9 cellular contexts compared by ENCODE assay signal in the genomic region with DNA sequence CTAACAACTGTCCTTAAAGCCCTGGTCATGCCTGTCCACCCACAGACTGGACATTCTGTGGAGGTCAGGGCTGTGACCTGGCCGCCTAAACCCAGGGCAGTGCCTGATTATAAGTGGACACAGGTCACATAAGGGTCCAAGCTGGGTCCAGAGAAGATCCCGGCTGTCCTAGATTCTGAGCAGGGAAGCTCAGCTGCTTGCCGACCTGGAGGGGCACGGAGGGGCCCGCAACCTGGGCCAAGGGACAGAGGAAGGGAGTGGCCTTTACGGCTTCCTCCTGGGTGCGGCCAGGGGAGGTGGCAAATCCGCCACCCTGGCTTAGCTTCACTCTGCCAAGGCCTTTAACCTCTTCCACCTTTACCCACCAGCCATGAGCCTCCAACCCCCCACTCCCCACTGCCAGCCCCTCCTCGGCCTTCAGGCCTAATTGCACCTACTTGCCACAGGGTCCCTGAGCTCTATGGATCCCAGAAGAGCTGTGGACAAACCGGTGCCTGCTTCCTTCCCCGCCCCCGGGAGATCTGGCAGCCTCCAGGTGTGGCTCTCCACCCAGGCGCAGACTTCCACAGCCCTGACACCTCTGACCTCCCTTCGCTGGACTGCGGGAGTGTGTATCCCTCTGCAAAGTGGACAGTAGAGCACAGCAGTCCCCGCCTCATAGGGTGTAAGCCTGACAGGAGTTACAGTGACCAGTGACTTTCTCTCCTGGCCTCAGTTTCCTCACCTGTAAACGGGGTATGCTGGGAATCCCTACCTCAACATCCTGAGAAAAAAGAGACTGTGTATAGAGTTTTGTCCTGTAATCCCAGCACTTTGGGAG. TPM values are rescaled to one million over a fixed set of nuclear protein-coding genes. Genes with fewer than 3 reads are reported as not detected.
DNase-seq lines count a peak whose midpoint lies in the region; ATAC-seq, FAIRE-seq and TF ChIP-seq lines count a peak whose summit lies in the region.
"Had no signal": no experiment of that assay in that cellular context is flagged by ENCODE, and none has a peak within 500 bp of the region (broad histone marks: within the 10 kb centered on the region; RNA-seq: fewer than 3 reads in every experiment).

No MANE protein-coding gene starts in this region.

- TF ChIP-seq EP300 in K562 (IDR thresholded peaks at IDR 0.05; ENCODE audit: low read length) = no peak

- DNase-seq in K562 (ENCODE audit: extremely low read depth in 1 of 4, low spot score in 3 of 4) = peak in 3 of 4 experiments; percentile 43 to 51 (median 45)
- peak in 1 of 9 donors; percentile 21 for DNase-seq in naive thymus-derived CD4-positive, alpha-beta T cell
- no peak for DNase-seq in erythroblast (lab: John Stamatoyannopoulos, UW)

- peaks cover 75% of the 10 kb centered on the region for H3K36me3 ChIP-seq in BLaER1
- H3K36me3 ChIP-seq in KOPT-K1 (ENCODE audit: insufficient read depth, low read length) = peaks cover 70% of the 10 kb centered on the region
- H3K36me3 ChIP-seq in K562 (ENCODE audit: control insufficient read depth, insufficient read depth, low read length) = peaks cover 51% of the 10 kb centered on the region; the same call in 2 of the 3 replicates
- peaks cover 0 to 45% (median 0%) of the 10 kb centered on the region in 3 experiments for H3K36me3 ChIP-seq in naive thymus-derived CD4-positive, alpha-beta T cell (ENCODE audit: control insufficient read depth in 2 of 3, insufficient read depth in 3 of 3, low read length in 3 of 3)

- WGBS in K562 (ENCODE audit: insufficient coverage, low coverage, missing lambda C conversion rate) = 55% methylated on average over 13 of the region's 17 CpGs

- H3K27me3 ChIP-seq in BLaER1 (no peaks in the 10 kb centered on the region), K562 (ENCODE audit: control insufficient read depth in 2 of 2, insufficient read depth in 2 of 2, low read length in 2 of 2) (no peaks in the 10 kb centered on the region)
- H3K27me3 ChIP-seq in naive thymus-derived CD4-positive, alpha-beta T cell (ENCODE audit: control insufficient read depth in 2 of 2, insufficient read depth in 2 of 2, low read length in 2 of 2) = no peaks in the 10 kb centered on the region

- peak overlapping the region; percentile 79 to 98 (median 91) for H3K27ac Mint-ChIP-seq in naive thymus-derived CD4-positive, alpha-beta T cell

- H3K4me3 Mint-ChIP-seq in naive thymus-derived CD4-positive, alpha-beta T cell = peak overlapping the region; percentile 90 to 97 (median 92)

- TF ChIP-seq RAD21 in K562 (CRISPR knock-in tag; conservative IDR thresholded peaks at IDR 0.05 in 1 of 2, IDR thresholded peaks at IDR 0.05 in 1 of 2) = no peak

- H3K4me3 ChIP-seq in BLaER1 = peak overlapping the region; percentile 82
- peak overlapping the region; percentile 51; the same call in 1 of the 2 replicates for H3K4me3 ChIP-seq in K562
- no peak overlapping the region for H3K4me3 ChIP-seq in naive thymus-derived CD4-positive, alpha-beta T cell (ENCODE audit: low read length)

- in situ Hi-C loops in K562 (cut with MboI) = loop anchor here (5.0 kb wide), 1 partner anchor 39 kb away; no protein-coding TSS in a partner anchor

- ATAC-seq in K562 = no peak
- ATAC-seq in naive thymus-derived CD4-positive, alpha-beta T cell = no peak
- ATAC-seq in esophagus mucosa = no peak
- no peak for ATAC-seq in HG03280 (IDR thresholded peaks at IDR 0.05; ENCODE audit: unreplicated experiment)
- ATAC-seq in GM21717 (IDR thresholded peaks at IDR 0.05; ENCODE audit: unreplicated experiment) = no peak

- H3K27me3 Mint-ChIP-seq in naive thymus-derived CD4-positive, alpha-beta T cell = no peaks in the 10 kb centered on the region

- H3K27ac ChIP-seq in BLaER1 (peak overlapping the region; percentile 96), KOPT-K1 (ENCODE audit: low read depth, low read length, poor library complexity, severe bottlenecking) (peak overlapping the region; percentile 86), K562 (ENCODE audit: extremely low read depth, low read depth, low read length) (peak overlapping the region; percentile 20; the same call in 1 of the 3 replicates)
- H3K27ac ChIP-seq in naive thymus-derived CD4-positive, alpha-beta T cell (ENCODE audit: low read depth, low read length) = peak overlapping the region; percentile 89

- TF ChIP-seq CTCF in K562 (IDR thresholded peaks at IDR 0.05 in 2 of 3, conservative IDR thresholded peaks at IDR 0.05 in 1 of 3; ENCODE audit: insufficient read depth in 2 of 3, low read depth in 1 of 3, low read length in 3 of 3) = no peak

- peaks cover 0 to 14% (median 0%) of the 10 kb centered on the region in 5 donors for H3K36me3 Mint-ChIP-seq in naive thymus-derived CD4-positive, alpha-beta T cell

- CTCF ChIA-PET in K562 (lab: Yijun Ruan, JAX; ENCODE audit: low intra/inter-chr PET ratio) = no interaction called here
- CTCF ChIA-PET in naive thymus-derived CD4-positive, alpha-beta T cell (lab: Charles Lee) = no interaction called here

- H4K20me1 ChIP-seq in BLaER1 (peaks cover 52% of the 10 kb centered on the region), K562 (replicated peaks; ENCODE audit: control insufficient read depth, insufficient read depth, low read length) (no peaks in the 10 kb centered on the region; the same call in 1 of the 2 replicates)

- POLR2A ChIA-PET in K562 (lab: Yijun Ruan, JAX) = interaction anchor here (0.5 to 2.4 kb wide), 6 partner anchors 12 to 293 kb away, joined by 3 to 11 read pairs (median 3); a partner anchor contains a TSS
- POLR2A ChIA-PET in naive thymus-derived CD4-positive, alpha-beta T cell (lab: Charles Lee) = interaction anchor here (0.9 to 1.8 kb wide), 2 partner anchors 14 to 15 kb away, joined by 3 to 7 read pairs; a partner anchor contains a TSS

- BruUV-seq in K562 (replicated peaks; lab: Mats Ljungman, UMichigan) = TSS peak; percentile 43

- peaks cover 65% of the 10 kb centered on the region for H3K4me1 ChIP-seq in BLaER1
- peaks cover 28 to 66% of the 10 kb centered on the region in 2 experiments; a peak in 4 of 5 replicates for H3K4me1 ChIP-seq in K562 (replicated peaks in 1 of 2; ENCODE audit: control insufficient read depth in 2 of 2, insufficient read depth in 2 of 2, low read length in 2 of 2)
- peaks cover 20 to 22% of the 10 kb centered on the region in 2 donors for H3K4me1 ChIP-seq in naive thymus-derived CD4-positive, alpha-beta T cell (ENCODE audit: control insufficient read depth in 2 of 2, insufficient read depth in 2 of 2, low read length in 2 of 2)

- H3K9me3 Mint-ChIP-seq in naive thymus-derived CD4-positive, alpha-beta T cell = no peaks in the 10 kb centered on the region
- H3K9me3 Mint-ChIP-seq: dendritic cell treated with granulocyte-macrophage colony-stimulating factor and Interleukin-4, amounts not matched to agents 40 ng/mL and 50 ng/mL, for 4 days had no signal

- peak overlapping the region; percentile 93 for H3K4me2 ChIP-seq in BLaER1
- H3K4me2 ChIP-seq in K562 (ENCODE audit: insufficient read depth, low read length) = peak overlapping the region; percentile 96

- H3K4me1 Mint-ChIP-seq in naive thymus-derived CD4-positive, alpha-beta T cell = peaks cover 18 to 38% (median 35%) of the 10 kb centered on the region in 7 donors

- peak; percentile 11 for FAIRE-seq in K562 (lab: Jason Lieb, UNC)

- no peaks in the 10 kb centered on the region for H3K9me1 ChIP-seq in K562 (ENCODE audit: control insufficient read depth, insufficient read depth, low read length)

- intact Hi-C loops in K562 (cut with micrococcal nuclease) = no loop called here
- intact Hi-C loops in naive thymus-derived CD4-positive, alpha-beta T cell (cut with micrococcal nuclease) = loop anchor here (5.0 to 10.0 kb wide), 4 partner anchors 52 to 1112 kb away; a partner anchor contains a TSS

- H3K9ac ChIP-seq in BLaER1 (peak overlapping the region; percentile 93), K562 (ENCODE audit: insufficient read depth in 1 of 2, low read depth in 2 of 2, low read length in 2 of 2) (peak overlapping the region; percentile 62 to 92)

- H3K79me2 ChIP-seq in K562 (ENCODE audit: control insufficient read depth, insufficient read depth, low read length) = peaks cover 25% of the 10 kb centered on the region

- no peak overlapping the region for H2AFZ ChIP-seq in K562 (ENCODE audit: low read depth, low read length)

- no peaks in the 10 kb centered on the region for H3K9me3 ChIP-seq in BLaER1
- no peaks in the 10 kb centered on the region for H3K9me3 ChIP-seq in KOPT-K1 (ENCODE audit: insufficient read depth, low read length, poor library complexity, severe bottlenecking)
- H3K9me3 ChIP-seq in K562 (replicated peaks; ENCODE audit: control insufficient read depth, insufficient read depth, low read depth, low read length) = no peaks in the 10 kb centered on the region
- H3K9me3 ChIP-seq in naive thymus-derived CD4-positive, alpha-beta T cell (ENCODE audit: control insufficient read depth in 2 of 3, low read length in 3 of 3) = no peaks in the 10 kb centered on the region

- TF ChIP-seq POLR2A in K562 (conservative IDR thresholded peaks at IDR 0.05) (no peak), erythroblast (IDR thresholded peaks at IDR 0.05; ENCODE audit: low read length) (no peak)

RNA-seq across cellular contexts. Expression of a gene that starts 1.7 kb away (rescaled TPM):
- 13.8 and 50.6 TPM in 2 replicates for total RNA-seq in K562 (2011; cell fraction: chromatin; rRNA removed; ENCODE audit: low replicate concordance)
- total RNA-seq in K562 (2011; cell fraction: nucleolus; rRNA removed) = 113 and 115 TPM in 2 replicates
- total RNA-seq in K562 (2011; cell fraction: nucleoplasm; rRNA removed) = 51.0 and 58.3 TPM in 2 replicates
- 71.4 and 100 TPM in 2 replicates for total RNA-seq in K562 (2014; rRNA removed)
- 7.9 and 13.3 TPM in 2 replicates for total RNA-seq in K562 (2014; rRNA removed; fragmentation: Illumina TruSeq; extraction: Trizol)
- 42.3 and 45.6 TPM in 2 replicates for total RNA-seq in K562 (2015; rRNA removed; fragmentation: Illumina TruSeq; extraction: Trizol)
- 94.5 and 97.0 TPM in 2 replicates for total RNA-seq in K562 (2021)
- polyA plus RNA-seq in K562 (2011; rRNA removed) = 34.4 and 42.4 TPM in 2 replicates
- polyA plus RNA-seq in K562 (2011; cell fraction: cytosol; rRNA removed) = 79.7 and 224 TPM in 2 replicates
- polyA plus RNA-seq in K562 (2011; cell fraction: nucleus; rRNA removed) = 32.2 and 55.2 TPM in 2 replicates
- polyA plus RNA-seq in K562 (2012) = 63.8 and 67.0 TPM in 2 replicates
- 29.4 and 47.0 TPM in 2 replicates for polyA plus RNA-seq in K562 (2014; fragmentation: Illumina TruSeq; extraction: Trizol)
- polyA plus RNA-seq in K562 (2014; fragmentation: Nextera tagmentation; extraction: Ambion mirVana) = 1 to 10 TPM in 1 of 2 experiments, under 1 TPM in 1; 0.45 to 2.5 TPM
- 75.0 and 81.0 TPM in 2 replicates for polyA plus RNA-seq in K562 (2014; rRNA removed)
- 4.9 and 8.8 TPM in 2 replicates for polyA minus RNA-seq in K562 (2011; rRNA and poly(A)+ RNA removed)
- 23.0 and 32.5 TPM in 2 replicates for polyA minus RNA-seq in K562 (2011; cell fraction: cytosol; rRNA and poly(A)+ RNA removed)
- polyA minus RNA-seq in K562 (2011; cell fraction: nucleus; rRNA and poly(A)+ RNA removed) = 8.1 and 8.7 TPM in 2 replicates
- total RNA-seq in naive thymus-derived CD4-positive, alpha-beta T cell = 10 to 100 TPM; 20.5 to 52.0 (median 27.2) TPM
- 10 to 100 TPM; 42.2 to 44.0 TPM for polyA plus RNA-seq in naive thymus-derived CD4-positive, alpha-beta T cell
- total RNA-seq in esophagus mucosa = 12.0 TPM

RNA-seq across cellular contexts. Expression of a gene that starts 14.7 kb away (rescaled TPM):
- total RNA-seq in K562 (2011; cell fraction: chromatin; rRNA removed; ENCODE audit: low replicate concordance) = 14.3 and 43.7 TPM in 2 replicates
- total RNA-seq in K562 (2011; cell fraction: nucleolus; rRNA removed) = 43.4 and 46.7 TPM in 2 replicates
- total RNA-seq in K562 (2011; cell fraction: nucleoplasm; rRNA removed) = 37.7 and 37.8 TPM in 2 replicates
- total RNA-seq in K562 (2014; rRNA removed) (114 and 148 TPM in 2 replicates), K562 (2014; rRNA removed; fragmentation: Illumina TruSeq; extraction: Trizol) (49.8 and 70.8 TPM in 2 replicates), K562 (2015; rRNA removed; fragmentation: Illumina TruSeq; extraction: Trizol) (134 and 142 TPM in 2 replicates), K562 (2021) (101 and 105 TPM in 2 replicates), esophagus mucosa (52.2 TPM)
- polyA plus RNA-seq in K562 (2011; rRNA removed) (79.6 and 135 TPM in 2 replicates), K562 (2014; fragmentation: Illumina TruSeq; extraction: Trizol) (212 and 228 TPM in 2 replicates), K562 (2014; fragmentation: Nextera tagmentation; extraction: Ambion mirVana) (100 to 1,000 TPM; 312 to 348 TPM), K562 (2014; rRNA removed) (152 and 187 TPM in 2 replicates)
- polyA plus RNA-seq in K562 (2011; cell fraction: cytosol; rRNA removed) = 201 and 321 TPM in 2 replicates
- 93.7 and 110 TPM in 2 replicates for polyA plus RNA-seq in K562 (2011; cell fraction: nucleus; rRNA removed)
- 150 and 163 TPM in 2 replicates for polyA plus RNA-seq in K562 (2012)
- 23.9 and 35.3 TPM in 2 replicates for polyA minus RNA-seq in K562 (2011; rRNA and poly(A)+ RNA removed)
- polyA minus RNA-seq in K562 (2011; cell fraction: cytosol; rRNA and poly(A)+ RNA removed) = 67.7 and 108 TPM in 2 replicates
- polyA minus RNA-seq in K562 (2011; cell fraction: nucleus; rRNA and poly(A)+ RNA removed) = 13.7 and 28.9 TPM in 2 replicates
- 10 to 100 TPM; 16.8 to 50.3 (median 30.0) TPM for total RNA-seq in naive thymus-derived CD4-positive, alpha-beta T cell
- polyA plus RNA-seq in naive thymus-derived CD4-positive, alpha-beta T cell = 100 to 1,000 TPM; 108 to 121 TPM

RNA-seq across cellular contexts. Expression of a gene that starts 14.9 kb away (rescaled TPM):
- 88.1 and 153 TPM in 2 replicates for total RNA-seq in K562 (2011; cell fraction: chromatin; rRNA removed; ENCODE audit: low replicate concordance)
- 167 TPM in 2 replicates for total RNA-seq in K562 (2011; cell fraction: nucleolus; rRNA removed)
- total RNA-seq in K562 (2011; cell fraction: nucleoplasm; rRNA removed) = 206 and 397 TPM in 2 replicates
- 1,864 and 2,438 TPM in 2 replicates for total RNA-seq in K562 (2014; rRNA removed)
- total RNA-seq in K562 (2014; rRNA removed; fragmentation: Illumina TruSeq; extraction: Trizol) = 130 and 165 TPM in 2 replicates
- 471 and 527 TPM in 2 replicates for total RNA-seq in K562 (2015; rRNA removed; fragmentation: Illumina TruSeq; extraction: Trizol)
- total RNA-seq in K562 (2021) = 2,747 and 3,081 TPM in 2 replicates
- polyA plus RNA-seq in K562 (2011; rRNA removed) = 662 and 1,013 TPM in 2 replicates
- polyA plus RNA-seq in K562 (2011; cell fraction: cytosol; rRNA removed) = 1,028 and 1,084 TPM in 2 replicates
- polyA plus RNA-seq in K562 (2011; cell fraction: nucleus; rRNA removed) = 641 and 754 TPM in 2 replicates
- 3,105 and 3,833 TPM in 2 replicates for polyA plus RNA-seq in K562 (2012)
- polyA plus RNA-seq in K562 (2014; fragmentation: Illumina TruSeq; extraction: Trizol) = 866 and 1,057 TPM in 2 replicates
- 1,000 to 10,000 TPM; 2,724 to 2,827 TPM for polyA plus RNA-seq in K562 (2014; fragmentation: Nextera tagmentation; extraction: Ambion mirVana)
- 1,303 and 1,847 TPM in 2 replicates for polyA plus RNA-seq in K562 (2014; rRNA removed)
- polyA minus RNA-seq in K562 (2011; rRNA and poly(A)+ RNA removed) = 177 and 211 TPM in 2 replicates
- 416 and 590 TPM in 2 replicates for polyA minus RNA-seq in K562 (2011; cell fraction: cytosol; rRNA and poly(A)+ RNA removed)
- 61.5 and 90.0 TPM in 2 replicates for polyA minus RNA-seq in K562 (2011; cell fraction: nucleus; rRNA and poly(A)+ RNA removed)
- 1,000 to 10,000 TPM; 2,319 to 4,111 (median 3,327) TPM for total RNA-seq in naive thymus-derived CD4-positive, alpha-beta T cell
- 1,000 to 10,000 TPM; 3,564 to 3,677 TPM for polyA plus RNA-seq in naive thymus-derived CD4-positive, alpha-beta T cell
- total RNA-seq in esophagus mucosa = 1,802 TPM

RNA-seq across cellular contexts. Expression of a gene that starts 36.6 kb away (rescaled TPM):
- total RNA-seq in K562 (2011; cell fraction: chromatin; rRNA removed; ENCODE audit: low replicate concordance) = 0.44 and 1.0 TPM in 2 replicates
- total RNA-seq in K562 (2011; cell fraction: nucleolus; rRNA removed) = 0.53 and 0.83 TPM in 2 replicates
- total RNA-seq in K562 (2011; cell fraction: nucleoplasm; rRNA removed) = 0.76 and 0.95 TPM in 2 replicates
- total RNA-seq in K562 (2014; rRNA removed) = not detected in 2 replicates
- not detected in 2 replicates for total RNA-seq in K562 (2014; rRNA removed; fragmentation: Illumina TruSeq; extraction: Trizol)
- not detected in 2 replicates for total RNA-seq in K562 (2015; rRNA removed; fragmentation: Illumina TruSeq; extraction: Trizol)
- total RNA-seq in K562 (2021) = 0.22 and 0.40 TPM in 2 replicates
- 0.08 TPM in 2 replicates for polyA plus RNA-seq in K562 (2011; rRNA removed)
- 0.10 and 0.27 TPM in 2 replicates for polyA plus RNA-seq in K562 (2011; cell fraction: cytosol; rRNA removed)
- 0.41 and 0.82 TPM in 2 replicates for polyA plus RNA-seq in K562 (2011; cell fraction: nucleus; rRNA removed)
- 0.14 and 0.18 TPM in 2 replicates for polyA plus RNA-seq in K562 (2012)
- polyA plus RNA-seq in K562 (2014; fragmentation: Illumina TruSeq; extraction: Trizol) = 0.06 TPM in 1 of 2 replicates, not detected in the other
- polyA plus RNA-seq in K562 (2014; fragmentation: Nextera tagmentation; extraction: Ambion mirVana) = under 1 TPM in 1 of 2 experiments, not detected in 1; 0.03 TPM
- not detected in 2 replicates for polyA plus RNA-seq in K562 (2014; rRNA removed)
- polyA minus RNA-seq in K562 (2011; rRNA and poly(A)+ RNA removed) = not detected in 2 replicates
- not detected in 2 replicates for polyA minus RNA-seq in K562 (2011; cell fraction: cytosol; rRNA and poly(A)+ RNA removed)
- 0.11 and 0.54 TPM in 2 replicates for polyA minus RNA-seq in K562 (2011; cell fraction: nucleus; rRNA and poly(A)+ RNA removed)
- total RNA-seq in naive thymus-derived CD4-positive, alpha-beta T cell = 1 to 10 TPM; 1.3 to 4.4 (median 1.8) TPM
- under 1 TPM; 0.52 to 0.72 TPM for polyA plus RNA-seq in naive thymus-derived CD4-positive, alpha-beta T cell
- total RNA-seq in esophagus mucosa = 1.6 TPM

RNA-seq across cellular contexts. Expression of a gene that starts 57.5 kb away (rescaled TPM):
- 0.35 and 2.5 TPM in 2 replicates for total RNA-seq in K562 (2011; cell fraction: chromatin; rRNA removed; ENCODE audit: low replicate concordance)
- 1.8 and 4.8 TPM in 2 replicates for total RNA-seq in K562 (2011; cell fraction: nucleolus; rRNA removed)
- total RNA-seq in K562 (2011; cell fraction: nucleoplasm; rRNA removed) = 1.4 and 1.8 TPM in 2 replicates
- total RNA-seq in K562 (2014; rRNA removed) (0.05 and 0.33 TPM in 2 replicates), K562 (2014; rRNA removed; fragmentation: Illumina TruSeq; extraction: Trizol) (not detected in 2 replicates), K562 (2015; rRNA removed; fragmentation: Illumina TruSeq; extraction: Trizol) (0.08 and 0.22 TPM in 2 replicates), K562 (2021) (0.20 and 0.24 TPM in 2 replicates), esophagus mucosa (55.4 TPM)
- polyA plus RNA-seq in K562 (2011; rRNA removed) (0.64 and 0.77 TPM in 2 replicates), K562 (2014; fragmentation: Illumina TruSeq; extraction: Trizol) (0.32 TPM in 1 of 2 replicates, not detected in the other), K562 (2014; fragmentation: Nextera tagmentation; extraction: Ambion mirVana) (not detected), K562 (2014; rRNA removed) (0.15 and 0.85 TPM in 2 replicates)
- polyA plus RNA-seq in K562 (2011; cell fraction: cytosol; rRNA removed) = 0.46 and 3.3 TPM in 2 replicates
- polyA plus RNA-seq in K562 (2011; cell fraction: nucleus; rRNA removed) = 0.94 and 4.1 TPM in 2 replicates
- 0.61 and 0.65 TPM in 2 replicates for polyA plus RNA-seq in K562 (2012)
- polyA minus RNA-seq in K562 (2011; rRNA and poly(A)+ RNA removed) = 0.46 TPM in 1 of 2 replicates, not detected in the other
- polyA minus RNA-seq in K562 (2011; cell fraction: cytosol; rRNA and poly(A)+ RNA removed) = 2.3 TPM in 1 of 2 replicates, not detected in the other
- 0.78 and 1.8 TPM in 2 replicates for polyA minus RNA-seq in K562 (2011; cell fraction: nucleus; rRNA and poly(A)+ RNA removed)
- 1 to 10 TPM in 1 of 5 experiments, not detected in 4; 1.1 TPM for total RNA-seq in naive thymus-derived CD4-positive, alpha-beta T cell
- not detected for polyA plus RNA-seq in naive thymus-derived CD4-positive, alpha-beta T cell

Comparison
In these comparisons a context has a peak if more than half of its experiments do, and no peak if none do; other contexts are left out.
1. H3K27ac ChIP-seq: peak in every context shown above with its lines; median percentile 96 in BLaER1; 89 in naive thymus-derived CD4-positive, alpha-beta T cell; 86 in KOPT-K1; 20 in K562.
2. DNase-seq: peak in K562 (3 of 4); none in erythroblast (0 of 2).